In genomic region chr14:55129428-55130193, GRCh38 we compare ENCODE assay signal across 8 cellular contexts. TPM values are rescaled to one million over a fixed set of nuclear protein-coding genes. Genes with fewer than 3 reads are reported as not detected.
DNase-seq lines count a peak whose midpoint lies in the region; ATAC-seq, FAIRE-seq and TF ChIP-seq lines count a peak whose summit lies in the region.

No MANE protein-coding gene starts in this region.

- H3K4me1 ChIP-seq in small intestine (ENCODE audit: control insufficient read depth in 2 of 2, insufficient read depth in 1 of 2, low read depth in 1 of 2, low read length in 1 of 2): peaks cover 11 to 18% of the 10 kb centered on the region in 2 donors

- no peaks in the 10 kb centered on the region for H3K27me3 ChIP-seq in small intestine (ENCODE audit: control insufficient read depth in 2 of 2, insufficient read depth in 2 of 2, low read length in 2 of 2)

- ATAC-seq in GM19035 (IDR thresholded peaks at IDR 0.05; ENCODE audit: unreplicated experiment) (peak; percentile 70), HG03135 (IDR thresholded peaks at IDR 0.05; ENCODE audit: unreplicated experiment) (peak; percentile 69)

- H3K9me3 ChIP-seq in iPS-18c (ENCODE audit: control insufficient read depth, insufficient read depth, low read length): peaks cover 2% of the 10 kb centered on the region
- H3K9me3 ChIP-seq in small intestine (ENCODE audit: control insufficient read depth, low read depth): no peaks in the 10 kb centered on the region

- H3K36me3 Mint-ChIP-seq in T-helper 1 cell treated with Interleukin-12 subunit alpha and Interleukin-12 subunit beta and Interleukin-4 antibody, amounts not matched to agents 30 μg/mL and 1 μg/mL, for 36 hours (ENCODE audit: low read depth): peaks cover 11% of the 10 kb centered on the region

- no peak for TF ChIP-seq CTCF in astrocyte of the spinal cord (IDR thresholded peaks at IDR 0.05; ENCODE audit: low read depth, low read length)

- no peaks in the 10 kb centered on the region for H3K9me3 Mint-ChIP-seq in T-helper 1 cell treated with Interleukin-12 subunit alpha and Interleukin-12 subunit beta and Interleukin-4 antibody, amounts not matched to agents 30 μg/mL and 1 μg/mL, for 36 hours

- DNase-seq in Ammon's horn (ENCODE audit: low spot score): peak; percentile 37
- peak; percentile 77 for DNase-seq in astrocyte of the spinal cord (ENCODE audit: low read depth, low spot score)
- DNase-seq in small intestine: no peak
- no peak for DNase-seq in effector CD8-positive, alpha-beta T cell (lab: John Stamatoyannopoulos, UW)

- H3K27me3 Mint-ChIP-seq in T-helper 1 cell treated with Interleukin-12 subunit alpha and Interleukin-12 subunit beta and Interleukin-4 antibody, amounts not matched to agents 30 μg/mL and 1 μg/mL, for 36 hours (ENCODE audit: low read depth): peaks cover 34% of the 10 kb centered on the region

- peak overlapping the region; percentile 95 to 99 for H3K27ac ChIP-seq in small intestine (ENCODE audit: low read depth in 1 of 2, low read length in 1 of 2)

- peaks cover 0 to 2% of the 10 kb centered on the region in 2 donors for H3K36me3 ChIP-seq in small intestine (ENCODE audit: control insufficient read depth in 2 of 2, insufficient read depth in 2 of 2, low read length in 2 of 2)

- peak overlapping the region; percentile 55 for H3K27ac Mint-ChIP-seq in T-helper 1 cell treated with Interleukin-12 subunit alpha and Interleukin-12 subunit beta and Interleukin-4 antibody, amounts not matched to agents 30 μg/mL and 1 μg/mL, for 36 hours

- FAIRE-seq in small intestine (lab: Jason Lieb, UNC): no peak

- WGBS in small intestine, 3 donors: 1% methylated on average over 44 to 53 of the region's 53 CpGs

- in situ Hi-C loops in astrocyte of the spinal cord (cut with HindIII; ENCODE audit: low sequenced_read_pairs): no loop called here

- peaks cover 37% of the 10 kb centered on the region for H3K4me1 Mint-ChIP-seq in T-helper 1 cell treated with Interleukin-12 subunit alpha and Interleukin-12 subunit beta and Interleukin-4 antibody, amounts not matched to agents 30 μg/mL and 1 μg/mL, for 36 hours (ENCODE audit: low read depth)

- peak overlapping the region; percentile 75 for H3K4me3 Mint-ChIP-seq in T-helper 1 cell treated with Interleukin-12 subunit alpha and Interleukin-12 subunit beta and Interleukin-4 antibody, amounts not matched to agents 30 μg/mL and 1 μg/mL, for 36 hours

- H3K4me3 ChIP-seq in astrocyte of the spinal cord (ENCODE audit: low read depth, low read length) (peak overlapping the region; percentile 75), iPS-18c (ENCODE audit: insufficient read depth, low read depth, low read length) (peak overlapping the region; percentile 64), small intestine (ENCODE audit: low read depth in 1 of 2, low read length in 2 of 2) (peak overlapping the region; percentile 71 to 99)

RNA-seq across cellular contexts. Expression of gene LGALS3, which starts 0.6 kb away (rescaled TPM):
- 1,000 to 10,000 TPM in 2 of 3 donors, 100 to 1,000 TPM in 1; 593 to 2,279 (median 2,145) TPM for polyA plus RNA-seq in small intestine

Comparison
In these comparisons a context has a peak if more than half of its experiments do, and no peak if none do; other contexts are left out.
1. DNase-seq: peak in Ammon's horn (single experiment) and astrocyte of the spinal cord (single experiment); none in small intestine (single experiment) and effector CD8-positive, alpha-beta T cell (single experiment).
2. Peak in every context shown above with its lines, with median percentiles within 50 percentile points of each other: H3K4me3 ChIP-seq.